Comparison of ENCODE assay signal across 19 cellular contexts in genomic region chr5:156758012-156758791, GRCh38.
"Had no signal": no experiment of that assay in that cellular context is flagged by ENCODE, and none has a peak within 500 bp of the region (broad histone marks: within the 10 kb centered on the region; RNA-seq: fewer than 3 reads in every experiment).

No MANE protein-coding gene starts in this region.

- H3K9me3 ChIP-seq: colonic mucosa, esophagus squamous epithelium, psoas muscle, sigmoid colon, suprapubic skin, tibial artery, upper lobe of left lung, uterus had no signal

- H3K9ac ChIP-seq: parathyroid adenoma had no signal

- H3K36me3 ChIP-seq: colonic mucosa, esophagus squamous epithelium, suprapubic skin, upper lobe of left lung, uterus had no signal

- H3K79me2 ChIP-seq: parathyroid adenoma had no signal

- H3K4me1 Mint-ChIP-seq: nephron progenitor cell had no signal

- H2AFZ ChIP-seq: parathyroid adenoma had no signal

- H3K9me3 Mint-ChIP-seq: nephron progenitor cell had no signal

- H3K27me3 ChIP-seq: colonic mucosa, esophagus squamous epithelium, foreskin keratinocyte, sigmoid colon, suprapubic skin, tibial artery, upper lobe of left lung, uterus had no signal

- DNase-seq: colonic mucosa; dermis blood vessel endothelial cell; esophagus squamous epithelium; foreskin keratinocyte; kidney; left cardiac atrium; naive thymus-derived CD4-positive, alpha-beta T cell; nephron progenitor cell; psoas muscle; retina; sigmoid colon; small intestine; stimulated activated CD4-positive, alpha-beta T cell treated with anti-CD3 and anti-CD28 coated beads, Interleukin-12 subunit alpha, Interleukin-12 subunit beta, amount 100 ng/mL, for 4 hours; stimulated activated naive CD4-positive, alpha-beta T cell; tibial artery; upper lobe of left lung; uterus had no signal

- H3K4me1 ChIP-seq: colonic mucosa, esophagus squamous epithelium, foreskin keratinocyte, parathyroid adenoma, psoas muscle, sigmoid colon, suprapubic skin, tibial artery, upper lobe of left lung, uterus had no signal

- H3K4me3 ChIP-seq: colonic mucosa, esophagus squamous epithelium, psoas muscle, sigmoid colon, suprapubic skin, tibial artery, upper lobe of left lung, uterus had no signal

- ATAC-seq: foreskin keratinocyte; naive thymus-derived CD4-positive, alpha-beta T cell; psoas muscle had no signal

- H3K27ac Mint-ChIP-seq: naive thymus-derived CD4-positive, alpha-beta T cell; nephron progenitor cell had no signal

- H3K4me3 Mint-ChIP-seq: naive thymus-derived CD4-positive, alpha-beta T cell; nephron progenitor cell had no signal

- H3K27ac ChIP-seq: colonic mucosa, esophagus squamous epithelium, foreskin keratinocyte, parathyroid adenoma, psoas muscle, sigmoid colon, suprapubic skin, tibial artery, upper lobe of left lung, uterus had no signal
